Comparison of ENCODE assay signal across 8 cellular contexts in the genomic region with DNA sequence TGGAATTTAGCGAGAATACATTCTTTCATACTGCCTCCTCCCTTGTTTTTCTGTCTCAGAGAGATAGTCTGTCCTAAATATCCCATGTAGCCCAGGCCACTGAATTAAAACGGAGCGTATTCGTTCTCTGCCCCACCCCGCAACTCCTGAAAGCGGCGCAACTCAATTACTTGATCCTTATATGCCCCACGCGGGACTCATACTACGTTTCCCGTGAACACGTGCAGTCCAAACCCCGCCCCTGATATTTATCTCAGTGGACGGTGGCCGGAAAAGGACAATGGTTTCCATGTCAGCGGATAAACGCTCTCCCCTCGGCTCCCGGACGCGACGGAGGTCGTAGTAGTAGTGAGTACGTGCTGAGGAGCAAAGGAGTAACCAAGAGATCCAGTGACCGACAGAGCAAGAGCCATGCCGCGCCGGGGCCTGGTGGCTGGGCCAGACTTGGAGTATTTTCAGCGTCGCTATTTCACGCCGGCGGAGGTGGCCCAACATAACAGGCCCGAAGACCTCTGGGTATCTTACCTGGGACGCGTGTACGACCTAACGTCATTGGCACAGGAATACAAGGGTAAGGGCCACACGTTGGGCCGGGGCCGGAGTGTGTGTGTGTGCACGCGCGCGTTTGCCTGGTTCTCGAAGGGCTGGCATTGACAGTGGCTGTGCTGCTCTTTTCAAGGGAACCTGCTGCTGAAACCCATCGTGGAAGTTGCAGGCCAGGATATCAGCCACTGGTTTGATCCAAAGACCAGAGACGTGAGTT. TPM values are rescaled to one million over a fixed set of nuclear protein-coding genes. Genes with fewer than 3 reads are reported as not detected.
DNase-seq lines count a peak whose midpoint lies in the region; ATAC-seq and TF ChIP-seq lines count a peak whose summit lies in the region.

A gene with protein sequence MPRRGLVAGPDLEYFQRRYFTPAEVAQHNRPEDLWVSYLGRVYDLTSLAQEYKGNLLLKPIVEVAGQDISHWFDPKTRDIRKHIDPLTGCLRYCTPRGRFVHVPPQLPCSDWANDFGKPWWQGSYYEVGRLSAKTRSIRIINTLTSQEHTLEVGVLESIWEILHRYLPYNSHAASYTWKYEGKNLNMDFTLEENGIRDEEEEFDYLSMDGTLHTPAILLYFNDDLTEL (plus strand): TSS at position 280 of the 763 bp plus-strand sequence. CDS start 132 bp downstream, at position 412.

- DNase-seq in NK-92 treated with Interleukin-12 subunit alpha and Interleukin-12 subunit beta, amount 100 ng/mL, for 24 hours (lab: John Stamatoyannopoulos, UW) = peak; percentile 38
- DNase-seq in NK-92 (lab: John Stamatoyannopoulos, UW; ENCODE audit: unreplicated experiment) (no peak), NCI-H2171 (lab: John Stamatoyannopoulos, UW) (peak; percentile 91), activated B cell treated with CpG ODN at 0.5 μM for 24 hours (peak; percentile 79), kidney glomerular epithelial cell (lab: John Stamatoyannopoulos, UW) (peak; percentile 99)
- DNase-seq in central memory CD8-positive, alpha-beta T cell (ENCODE audit: low spot score in 2 of 2) = peak; percentile 83 to 89
- DNase-seq in stimulated activated CD4-positive, alpha-beta T cell treated with anti-CD3 and anti-CD28 coated beads, Interleukin-15, amount 100 ng/mL, for 48 hours (ENCODE audit: low read depth in 2 of 2) = peak; percentile 84

- POLR2A ChIA-PET in activated B cell treated with CpG ODN at 0.5 μM for 24 hours (lab: Charles Lee) = interaction anchor here (0.8 to 3.1 kb wide), 20 partner anchors 9 to 414 kb away, joined by 3 to 98 read pairs (median 6); partner anchors contain the start of genes CHRNB1, CNTROB, CTC1 and KDM6B

- CTCF ChIA-PET in activated B cell treated with CpG ODN at 0.5 μM for 24 hours (lab: Charles Lee) = interaction anchor here (0.8 to 1.4 kb wide), 6 partner anchors 17 to 200 kb away, joined by 3 to 14 read pairs (median 4); no protein-coding TSS in a partner anchor

- H3K36me3 Mint-ChIP-seq in activated B cell treated with CpG ODN at 0.5 μM for 24 hours (ENCODE audit: low read depth) = peaks cover 25% of the 10 kb centered on the region
- peaks cover 8% of the 10 kb centered on the region for H3K36me3 Mint-ChIP-seq in central memory CD8-positive, alpha-beta T cell (ENCODE audit: insufficient read depth)

- peaks cover 7% of the 10 kb centered on the region for H3K4me1 Mint-ChIP-seq in activated B cell treated with CpG ODN at 0.5 μM for 24 hours
- peaks cover 9% of the 10 kb centered on the region for H3K4me1 Mint-ChIP-seq in central memory CD8-positive, alpha-beta T cell

- no peak within 1 kb of the TSS for H3K27ac Mint-ChIP-seq in activated B cell treated with CpG ODN at 0.5 μM for 24 hours
- H3K27ac Mint-ChIP-seq in central memory CD8-positive, alpha-beta T cell (ENCODE audit: low read depth) = no peak within 1 kb of the TSS

- no peaks in the 10 kb centered on the region for H3K9me3 Mint-ChIP-seq in activated B cell treated with CpG ODN at 0.5 μM for 24 hours
- no peaks in the 10 kb centered on the region for H3K9me3 Mint-ChIP-seq in central memory CD8-positive, alpha-beta T cell

- H3K27me3 Mint-ChIP-seq in activated B cell treated with CpG ODN at 0.5 μM for 24 hours = no peaks in the 10 kb centered on the region
- no peaks in the 10 kb centered on the region for H3K27me3 Mint-ChIP-seq in central memory CD8-positive, alpha-beta T cell

- H3K4me3 Mint-ChIP-seq in activated B cell treated with CpG ODN at 0.5 μM for 24 hours = no peak within 1 kb of the TSS
- no peak within 1 kb of the TSS for H3K4me3 Mint-ChIP-seq in central memory CD8-positive, alpha-beta T cell

- TF ChIP-seq CTCF in activated B cell treated with CpG ODN at 0.5 μM for 24 hours (IDR thresholded peaks at IDR 0.05) = no peak

- intact Hi-C loops in activated B cell treated with CpG ODN at 0.5 μM for 24 hours (cut with micrococcal nuclease) = loop anchor here (1.0 to 10.0 kb wide), 14 partner anchors 14 to 1206 kb away; partner anchors contain the start of genes C17orf100, CNTROB, FXR2 and KDM6B

- peak; percentile 19 for ATAC-seq in HG03060 (IDR thresholded peaks at IDR 0.05; ENCODE audit: low read depth, unreplicated experiment)
- peak; percentile 51 for ATAC-seq in activated B cell treated with CpG ODN at 0.5 μM for 24 hours (ENCODE audit: low read depth)
- ATAC-seq in central memory CD8-positive, alpha-beta T cell (replicated peaks; ENCODE audit: extremely low read depth, poor library complexity, severe bottlenecking) = peak; percentile 61

RNA-seq across cellular contexts. Expression of the gene that starts here (rescaled TPM):
- 5.4 and 6.1 TPM in 2 replicates for total RNA-seq in activated B cell treated with CpG ODN at 0.5 μM for 24 hours
